Comparison of ENCODE assay signal across 1 cellular context in genomic region chr10:8913720-8914119, GRCh38.
TF ChIP-seq lines count a peak whose summit lies in the region.

No MANE protein-coding gene starts in this region.

TF ChIP-seq in GM23338, 12 proteins besides CTCF, POLR2A, EP300 and RAD21 (continued from another document):
- no peak for TF ChIP-seq ETS1 (IDR thresholded peaks at IDR 0.05)
- TF ChIP-seq POLR2AphosphoS5 (IDR thresholded peaks at IDR 0.05; ENCODE audit: low read depth): no peak
- TF ChIP-seq REST (IDR thresholded peaks at IDR 0.05; ENCODE audit: unreplicated experiment): no peak
- no peak for TF ChIP-seq EZH2 (IDR thresholded peaks at IDR 0.05; ENCODE audit: low read depth, unreplicated experiment)
- TF ChIP-seq STAT1 (IDR thresholded peaks at IDR 0.05; ENCODE audit: unreplicated experiment): no peak
- no peak for TF ChIP-seq EZH2phosphoT487 (IDR thresholded peaks at IDR 0.05; ENCODE audit: unreplicated experiment)
- no peak for TF ChIP-seq ZNF462 (CRISPR knock-in tag; IDR thresholded peaks at IDR 0.05)
- no peak for TF ChIP-seq CREB1 (CRISPR knock-in tag; IDR thresholded peaks at IDR 0.05; ENCODE audit: low read depth)
